1 cellular context compared by ENCODE assay signal in the genomic region with DNA sequence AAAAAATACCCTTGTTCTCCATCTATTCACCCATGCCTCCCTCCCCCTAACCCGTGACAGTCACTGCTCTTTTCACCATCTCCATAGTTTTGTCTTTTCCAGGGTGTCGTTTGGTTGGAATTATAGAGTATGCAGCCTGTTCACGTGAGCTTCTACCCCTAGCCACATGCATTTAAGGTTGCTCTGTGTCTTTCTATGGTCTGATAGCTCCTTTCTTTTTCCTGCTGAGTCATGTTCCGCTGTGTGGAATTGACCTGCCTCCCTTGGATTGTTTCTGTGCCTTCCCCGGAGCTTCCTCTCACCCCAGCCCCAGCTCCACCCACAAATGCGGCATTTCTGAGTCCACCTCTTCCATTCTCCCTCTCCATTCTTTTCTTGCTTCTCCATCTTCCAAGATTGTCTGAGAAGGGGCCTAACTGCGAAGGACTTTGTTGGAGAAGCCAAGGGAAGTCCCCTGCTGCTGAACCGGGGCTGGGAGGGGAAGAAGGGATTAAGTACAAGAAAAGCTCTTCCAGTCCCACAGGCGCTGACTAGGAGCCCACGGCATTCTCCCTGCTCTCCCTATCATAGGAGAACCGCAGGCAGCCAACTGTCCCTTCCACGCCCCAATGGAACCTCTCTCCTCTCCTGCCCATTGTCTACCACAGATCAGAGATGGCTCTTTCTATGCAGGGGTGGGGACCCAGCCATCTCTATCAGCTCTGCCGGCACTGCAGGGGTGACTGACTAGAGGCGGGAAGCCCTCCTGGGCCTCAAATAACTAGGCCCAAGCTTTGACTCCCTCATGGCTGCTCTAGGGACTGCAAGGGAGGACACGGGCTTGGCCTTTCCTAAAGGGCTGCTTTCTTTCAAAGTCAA.
TF ChIP-seq lines count a peak whose summit lies in the region.

No MANE protein-coding gene starts in this region.

TF ChIP-seq in SK-N-SH, 30 proteins besides CTCF, POLR2A, EP300 and RAD21:
- TF ChIP-seq, protein P1, sequence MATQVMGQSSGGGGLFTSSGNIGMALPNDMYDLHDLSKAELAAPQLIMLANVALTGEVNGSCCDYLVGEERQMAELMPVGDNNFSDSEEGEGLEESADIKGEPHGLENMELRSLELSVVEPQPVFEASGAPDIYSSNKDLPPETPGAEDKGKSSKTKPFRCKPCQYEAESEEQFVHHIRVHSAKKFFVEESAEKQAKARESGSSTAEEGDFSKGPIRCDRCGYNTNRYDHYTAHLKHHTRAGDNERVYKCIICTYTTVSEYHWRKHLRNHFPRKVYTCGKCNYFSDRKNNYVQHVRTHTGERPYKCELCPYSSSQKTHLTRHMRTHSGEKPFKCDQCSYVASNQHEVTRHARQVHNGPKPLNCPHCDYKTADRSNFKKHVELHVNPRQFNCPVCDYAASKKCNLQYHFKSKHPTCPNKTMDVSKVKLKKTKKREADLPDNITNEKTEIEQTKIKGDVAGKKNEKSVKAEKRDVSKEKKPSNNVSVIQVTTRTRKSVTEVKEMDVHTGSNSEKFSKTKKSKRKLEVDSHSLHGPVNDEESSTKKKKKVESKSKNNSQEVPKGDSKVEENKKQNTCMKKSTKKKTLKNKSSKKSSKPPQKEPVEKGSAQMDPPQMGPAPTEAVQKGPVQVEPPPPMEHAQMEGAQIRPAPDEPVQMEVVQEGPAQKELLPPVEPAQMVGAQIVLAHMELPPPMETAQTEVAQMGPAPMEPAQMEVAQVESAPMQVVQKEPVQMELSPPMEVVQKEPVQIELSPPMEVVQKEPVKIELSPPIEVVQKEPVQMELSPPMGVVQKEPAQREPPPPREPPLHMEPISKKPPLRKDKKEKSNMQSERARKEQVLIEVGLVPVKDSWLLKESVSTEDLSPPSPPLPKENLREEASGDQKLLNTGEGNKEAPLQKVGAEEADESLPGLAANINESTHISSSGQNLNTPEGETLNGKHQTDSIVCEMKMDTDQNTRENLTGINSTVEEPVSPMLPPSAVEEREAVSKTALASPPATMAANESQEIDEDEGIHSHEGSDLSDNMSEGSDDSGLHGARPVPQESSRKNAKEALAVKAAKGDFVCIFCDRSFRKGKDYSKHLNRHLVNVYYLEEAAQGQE (IDR thresholded peaks at IDR 0.05; ENCODE audit: low read depth, low read length), result no peak
